23 cellular contexts compared by ENCODE assay signal in the genomic region with DNA sequence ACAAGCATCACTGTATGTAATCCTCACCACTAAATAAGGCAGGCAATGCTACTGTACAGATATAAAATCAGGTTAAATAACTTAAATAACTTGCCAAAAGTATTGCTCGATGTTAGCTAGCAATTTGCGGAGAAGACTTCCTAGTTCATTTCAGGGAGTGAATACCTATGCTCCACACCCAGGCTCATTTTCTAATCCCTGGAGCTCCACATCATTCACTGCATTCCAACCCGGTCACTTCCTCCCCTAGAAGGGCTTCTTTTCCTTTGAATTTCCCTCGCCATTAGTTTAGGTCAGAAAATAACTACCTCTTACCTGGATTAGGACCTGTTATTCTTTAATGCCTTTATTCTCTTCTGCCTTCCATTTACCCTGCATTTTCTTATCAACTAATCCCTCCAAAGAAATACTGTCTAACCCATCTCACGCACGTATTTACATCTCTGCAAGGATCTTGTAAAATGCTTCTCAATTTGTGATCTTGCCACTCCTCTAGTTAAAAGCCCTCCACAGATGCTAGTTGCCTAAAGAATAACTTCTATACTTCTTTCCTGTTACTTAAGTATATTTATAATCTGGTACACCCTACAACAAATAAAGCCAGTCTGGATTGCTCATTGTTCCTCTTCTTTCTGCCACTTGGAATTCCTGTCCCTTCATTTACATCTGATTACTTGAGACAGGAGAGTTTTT.
"Had no signal": no experiment of that assay in that cellular context is flagged by ENCODE, and none has a peak within 500 bp of the region (broad histone marks: within the 10 kb centered on the region; RNA-seq: fewer than 3 reads in every experiment).

No MANE protein-coding gene starts in this region.

- H3K27me3 ChIP-seq: esophagus squamous epithelium, gastroesophageal sphincter, ovary, suprapubic skin, thyroid gland had no signal

- DNase-seq: effector memory CD8-positive, alpha-beta T cell; esophagus squamous epithelium; foreskin fibroblast; left colon; left ventricle myocardium superior; mesenchymal stem cell; naive thymus-derived CD4-positive, alpha-beta T cell; nephron progenitor cell; nucleus accumbens; ovary; right cardiac atrium; small intestine; stimulated activated CD4-positive, alpha-beta T cell treated with anti-CD3 and anti-CD28 coated beads, Interleukin-2, amount 100 ng/mL, for 48 hours; stimulated activated CD8-positive, alpha-beta memory T cell treated with anti-CD3 and anti-CD28 coated beads, Interleukin-4, amount 100 ng/mL, for 48 hours; stimulated activated naive CD8-positive, alpha-beta T cell treated with anti-CD3 and anti-CD28 coated beads, Interleukin-15, Interleukin-2, amounts not matched to agents 100 U/mL and 50 U/mL, for 24 hours; thyroid gland had no signal

- H3K27ac Mint-ChIP-seq: dendritic cell treated with granulocyte-macrophage colony-stimulating factor and Interleukin-4, amounts not matched to agents 40 ng/mL and 50 ng/mL, for 4 days; effector memory CD8-positive, alpha-beta T cell; naive thymus-derived CD4-positive, alpha-beta T cell; nephron progenitor cell; stimulated activated effector memory CD8-positive, alpha-beta T cell treated with anti-CD3 and anti-CD28 coated beads, Interleukin-12 subunit alpha, Interleukin-12 subunit beta, amount 100 ng/mL, for 72 hours; type B pancreatic cell had no signal

- H3K36me3 ChIP-seq: esophagus squamous epithelium, gastroesophageal sphincter, ovary, suprapubic skin, thyroid gland had no signal

- H3K27me3 Mint-ChIP-seq: dendritic cell treated with granulocyte-macrophage colony-stimulating factor and Interleukin-4, amounts not matched to agents 40 ng/mL and 50 ng/mL, for 4 days; effector memory CD8-positive, alpha-beta T cell; naive thymus-derived CD4-positive, alpha-beta T cell; type B pancreatic cell had no signal

- H3K4me3 ChIP-seq: esophagus squamous epithelium, gastroesophageal sphincter, lung, ovary, suprapubic skin, thyroid gland had no signal

- H3K27ac ChIP-seq: epithelial cell of prostate, esophagus squamous epithelium, gastroesophageal sphincter, ovary, suprapubic skin, thyroid gland had no signal

- H3K4me1 Mint-ChIP-seq: nephron progenitor cell; stimulated activated effector memory CD8-positive, alpha-beta T cell treated with anti-CD3 and anti-CD28 coated beads, Interleukin-12 subunit alpha, Interleukin-12 subunit beta, amount 100 ng/mL, for 72 hours had no signal

- H3K4me3 Mint-ChIP-seq: dendritic cell treated with granulocyte-macrophage colony-stimulating factor and Interleukin-4, amounts not matched to agents 40 ng/mL and 50 ng/mL, for 4 days; effector memory CD8-positive, alpha-beta T cell; naive thymus-derived CD4-positive, alpha-beta T cell; nephron progenitor cell; stimulated activated effector memory CD8-positive, alpha-beta T cell treated with anti-CD3 and anti-CD28 coated beads, Interleukin-12 subunit alpha, Interleukin-12 subunit beta, amount 100 ng/mL, for 72 hours; type B pancreatic cell had no signal

- H3K9me3 ChIP-seq: esophagus squamous epithelium, gastroesophageal sphincter, ovary, suprapubic skin, thyroid gland had no signal

- H3K4me1 ChIP-seq: esophagus squamous epithelium, gastroesophageal sphincter, suprapubic skin, thyroid gland had no signal

- ATAC-seq: effector memory CD8-positive, alpha-beta T cell; gastroesophageal sphincter; left colon; left ventricle myocardium superior; naive thymus-derived CD4-positive, alpha-beta T cell; right cardiac atrium; stimulated activated effector memory CD8-positive, alpha-beta T cell treated with anti-CD3 and anti-CD28 coated beads, Interleukin-12 subunit alpha, Interleukin-12 subunit beta, amount 100 ng/mL, for 72 hours; stimulated activated naive CD8-positive, alpha-beta T cell treated with anti-CD3 and anti-CD28 coated beads, Interleukin-15, Interleukin-2, amounts not matched to agents 100 U/mL and 50 U/mL, for 24 hours had no signal

- H3K9me3 Mint-ChIP-seq: dendritic cell treated with granulocyte-macrophage colony-stimulating factor and Interleukin-4, amounts not matched to agents 40 ng/mL and 50 ng/mL, for 4 days; nephron progenitor cell; type B pancreatic cell had no signal

- H3K36me3 Mint-ChIP-seq: naive thymus-derived CD4-positive, alpha-beta T cell; stimulated activated effector memory CD8-positive, alpha-beta T cell treated with anti-CD3 and anti-CD28 coated beads, Interleukin-12 subunit alpha, Interleukin-12 subunit beta, amount 100 ng/mL, for 72 hours; type B pancreatic cell had no signal
